In genomic region chr20:59320426-59320825, GRCh38 we compare ENCODE assay signal across 29 cellular contexts. TPM values are rescaled to one million over a fixed set of nuclear protein-coding genes. Genes with fewer than 3 reads are reported as not detected.
"Had no signal": no experiment of that assay in that cellular context is flagged by ENCODE, and none has a peak within 500 bp of the region (broad histone marks: within the 10 kb centered on the region; RNA-seq: fewer than 3 reads in every experiment).

No MANE protein-coding gene starts in this region.

- FAIRE-seq: urothelium cell line had no signal

- H3K27ac ChIP-seq: stomach, suprapubic skin, testis, thoracic aorta, thyroid gland, tibial artery, tibial nerve, transverse colon, upper lobe of left lung, upper lobe of right lung, uterus, vagina had no signal

- ATAC-seq: stimulated activated memory B cell treated with anti-CD40 and anti-IgM and Interleukin-4, amounts not matched to agents 10 μg/mL and 1 μg/mL and 100 μg/mL, for 72 hours; stimulated activated naive B cell treated with anti-CD40 and anti-IgM and Interleukin-4, amounts not matched to agents 10 μg/mL and 1 μg/mL and 100 μg/mL, for 72 hours; stimulated activated naive CD8-positive, alpha-beta T cell treated with anti-CD3 and anti-CD28 coated beads, Interleukin-15, amount 100 ng/mL, for 72 hours; stimulated activated naive CD8-positive, alpha-beta T cell treated with anti-CD3 and anti-CD28 coated beads, Interleukin-15, Interleukin-2, amounts not matched to agents 100 U/mL and 50 U/mL, for 24 hours; upper lobe of right lung had no signal

- DNase-seq: stimulated activated CD4-positive, alpha-beta T cell treated with anti-CD3 and anti-CD28 coated beads, Interleukin-2, amount 100 ng/mL, for 48 hours; stimulated activated CD4-positive, alpha-beta T cell treated with anti-CD3 and anti-CD28 coated beads, Interleukin-4, amount 100 ng/mL, for 1 hour; stimulated activated CD4-positive, alpha-beta T cell treated with anti-CD3 and anti-CD28 coated beads, Interleukin-4, amount 100 ng/mL, for 24 hours; stimulated activated CD4-positive, alpha-beta T cell treated with anti-CD3 and anti-CD28 coated beads, Interleukin-4, amount 100 ng/mL, for 4 hours; stimulated activated CD8-positive, alpha-beta memory T cell treated with anti-CD3 and anti-CD28 coated beads, Interleukin-4, amount 100 ng/mL, for 48 hours; stimulated activated naive B cell treated with anti-CD40 and anti-IgM and Interleukin-4, amounts not matched to agents 10 μg/mL and 1 μg/mL and 100 μg/mL, for 72 hours; stimulated activated naive CD4-positive, alpha-beta T cell; stimulated activated naive CD4-positive, alpha-beta T cell treated with Interleukin-2 at 50 U/mL for 16 hours; stimulated activated naive CD8-positive, alpha-beta T cell treated with anti-CD3 and anti-CD28 coated beads, Interleukin-15, amount 100 ng/mL, for 72 hours; stimulated activated naive CD8-positive, alpha-beta T cell treated with anti-CD3 and anti-CD28 coated beads, Interleukin-15, Interleukin-2, amounts not matched to agents 100 U/mL and 50 U/mL, for 24 hours; stomach; substantia nigra; testis; thyroid gland; tibial artery; transverse colon; trophoblast cell; upper lobe of right lung; uterus had no signal

- H3K27me3 ChIP-seq: suprapubic skin, testis, thyroid gland, tibial nerve, transverse colon, upper lobe of left lung, upper lobe of right lung, uterus, vagina had no signal

- H3K27ac Mint-ChIP-seq: stimulated activated memory B cell treated with anti-CD40 and anti-IgM and Interleukin-4, amounts not matched to agents 10 μg/mL and 1 μg/mL and 100 μg/mL, for 72 hours; stimulated activated naive B cell treated with anti-CD40 and anti-IgM and Interleukin-4, amounts not matched to agents 10 μg/mL and 1 μg/mL and 100 μg/mL, for 72 hours; stimulated activated naive CD8-positive, alpha-beta T cell treated with anti-CD3 and anti-CD28 coated beads, Interleukin-15, Interleukin-2, amounts not matched to agents 100 ng/mL and 50 ng/mL, for 24 hours; type B pancreatic cell had no signal

- H3K4me3 ChIP-seq: stomach, suprapubic skin, testis, thoracic aorta, thyroid gland, tibial artery, tibial nerve, transverse colon, upper lobe of left lung, upper lobe of right lung, uterus, vagina had no signal

- H3K9me3 ChIP-seq: stomach, suprapubic skin, testis, thoracic aorta, thyroid gland, tibial artery, tibial nerve, transverse colon, upper lobe of left lung, upper lobe of right lung, uterus, vagina had no signal

- H3K4me1 ChIP-seq: stomach, testis, tibial artery, tibial nerve, upper lobe of left lung, upper lobe of right lung, uterus had no signal

- H3K4me3 Mint-ChIP-seq: stimulated activated memory B cell treated with anti-CD40 and anti-IgM and Interleukin-4, amounts not matched to agents 10 μg/mL and 1 μg/mL and 100 μg/mL, for 72 hours; stimulated activated naive B cell treated with anti-CD40 and anti-IgM and Interleukin-4, amounts not matched to agents 10 μg/mL and 1 μg/mL and 100 μg/mL, for 72 hours; stimulated activated naive CD8-positive, alpha-beta T cell treated with anti-CD3 and anti-CD28 coated beads, Interleukin-15, amount 100 ng/mL, for 72 hours; stimulated activated naive CD8-positive, alpha-beta T cell treated with anti-CD3 and anti-CD28 coated beads, Interleukin-15, Interleukin-2, amounts not matched to agents 100 ng/mL and 50 ng/mL, for 24 hours had no signal

- H3K36me3 Mint-ChIP-seq: stimulated activated memory B cell treated with anti-CD40 and anti-IgM and Interleukin-4, amounts not matched to agents 10 μg/mL and 1 μg/mL and 100 μg/mL, for 72 hours; stimulated activated naive B cell treated with anti-CD40 and anti-IgM and Interleukin-4, amounts not matched to agents 10 μg/mL and 1 μg/mL and 100 μg/mL, for 72 hours had no signal

- H3K4me1 Mint-ChIP-seq: stimulated activated memory B cell treated with anti-CD40 and anti-IgM and Interleukin-4, amounts not matched to agents 10 μg/mL and 1 μg/mL and 100 μg/mL, for 72 hours; stimulated activated naive B cell treated with anti-CD40 and anti-IgM and Interleukin-4, amounts not matched to agents 10 μg/mL and 1 μg/mL and 100 μg/mL, for 72 hours; stimulated activated naive CD8-positive, alpha-beta T cell treated with anti-CD3 and anti-CD28 coated beads, Interleukin-15, amount 100 ng/mL, for 72 hours had no signal

- H3K27me3 Mint-ChIP-seq: stimulated activated naive B cell treated with anti-CD40 and anti-IgM and Interleukin-4, amounts not matched to agents 10 μg/mL and 1 μg/mL and 100 μg/mL, for 72 hours had no signal

- H3K36me3 ChIP-seq: stomach, suprapubic skin, thoracic aorta, thyroid gland, tibial artery, tibial nerve, transverse colon, upper lobe of left lung, upper lobe of right lung, uterus had no signal

- H3K9me3 Mint-ChIP-seq: stimulated activated memory B cell treated with anti-CD40 and anti-IgM and Interleukin-4, amounts not matched to agents 10 μg/mL and 1 μg/mL and 100 μg/mL, for 72 hours; stimulated activated naive B cell treated with anti-CD40 and anti-IgM and Interleukin-4, amounts not matched to agents 10 μg/mL and 1 μg/mL and 100 μg/mL, for 72 hours; stimulated activated naive CD8-positive, alpha-beta T cell treated with anti-CD3 and anti-CD28 coated beads, Interleukin-15, amount 100 ng/mL, for 72 hours; stimulated activated naive CD8-positive, alpha-beta T cell treated with anti-CD3 and anti-CD28 coated beads, Interleukin-15, Interleukin-2, amounts not matched to agents 100 ng/mL and 50 ng/mL, for 24 hours; type B pancreatic cell had no signal

RNA-seq across cellular contexts. Expression of gene EDN3, which starts 20.0 kb away (rescaled TPM):
- total RNA-seq: subcutaneous adipose tissue, thoracic aorta had no signal
